ENCODE assay signal across 10 cellular contexts in genomic region chr7:83921798-83922607, GRCh38.
DNase-seq lines count a peak whose midpoint lies in the region; ATAC-seq, FAIRE-seq and TF ChIP-seq lines count a peak whose summit lies in the region.
"Had no signal": no experiment of that assay in that cellular context is flagged by ENCODE, and none has a peak within 500 bp of the region (broad histone marks: within the 10 kb centered on the region; RNA-seq: fewer than 3 reads in every experiment).

No MANE protein-coding gene starts in this region.

- TF ChIP-seq CTCF in epithelial cell of esophagus (IDR thresholded peaks at IDR 0.05; ENCODE audit: insufficient read depth, low read depth, low read length, missing control alignments) (no peak), coronary artery (IDR thresholded peaks at IDR 0.05) (no peak), gastrocnemius medialis (IDR thresholded peaks at IDR 0.05 in 4 of 5, conservative IDR thresholded peaks at IDR 0.05 in 1 of 5) (no peak)

- H3K4me3 ChIP-seq in epithelial cell of esophagus (ENCODE audit: low read length) (no peak overlapping the region), coronary artery (no peak overlapping the region), gastrocnemius medialis (no peak overlapping the region)
- H3K4me3 ChIP-seq: left lung, ovary had no signal

- TF ChIP-seq POLR2A in H54 (IDR thresholded peaks at IDR 0.05; ENCODE audit: low read depth, low read length) (no peak), gastrocnemius medialis (IDR thresholded peaks at IDR 0.05) (no peak)

- FAIRE-seq in H54 (lab: Jason Lieb, UNC): peak; percentile 30

- no peak for DNase-seq in H54 (ENCODE audit: insufficient read length, low spot score)
- peak; percentile 79 for DNase-seq in NCI-H446 treated with DMSO at 0.1 percent for 48 hours (lab: John Stamatoyannopoulos, UW)
- DNase-seq in epithelial cell of esophagus (ENCODE audit: low read depth): peak; percentile 34
- peak; percentile 66 for DNase-seq in stromal cell of bone marrow (ENCODE audit: low read depth)
- DNase-seq in NCI-H774 (lab: John Stamatoyannopoulos, UW): no peak
- DNase-seq in coronary artery (ENCODE audit: low spot score): no peak
- no peak for DNase-seq in gastrocnemius medialis
- DNase-seq: left lung; NK-92 treated with Interleukin-12 subunit alpha and Interleukin-12 subunit beta, amount 100 ng/mL, for 24 hours; ovary had no signal

- H3K9me3 ChIP-seq in gastrocnemius medialis: no peaks in the 10 kb centered on the region
- H3K9me3 ChIP-seq: left lung, ovary had no signal

- no peaks in the 10 kb centered on the region for H3K36me3 ChIP-seq in gastrocnemius medialis
- H3K36me3 ChIP-seq: left lung, ovary had no signal

- intact Hi-C loops in gastrocnemius medialis (cut with DNase I; ENCODE audit: low total_unique reads): no loop called here

- no peaks in the 10 kb centered on the region for H3K4me1 ChIP-seq in gastrocnemius medialis
- H3K4me1 ChIP-seq: left lung had no signal

- H3K27ac ChIP-seq in coronary artery (no peak overlapping the region), gastrocnemius medialis (no peak overlapping the region)
- H3K27ac ChIP-seq: left lung, ovary had no signal

- in situ Hi-C loops in gastrocnemius medialis (cut with MboI; ENCODE audit: low sequenced_read_pairs in 4 of 4): no loop called here

- H3K27me3 ChIP-seq in gastrocnemius medialis: no peaks in the 10 kb centered on the region
- H3K27me3 ChIP-seq: left lung, ovary had no signal

- no peak for ATAC-seq in gastrocnemius medialis
- ATAC-seq: left lung had no signal

Comparison
In these comparisons a context has a peak if more than half of its experiments do, and no peak if none do; other contexts are left out.
1. DNase-seq: peak in NCI-H446 treated with DMSO at 0.1 percent for 48 hours (single experiment), epithelial cell of esophagus (single experiment) and stromal cell of bone marrow (single experiment); none in H54 (single experiment), NCI-H774 (single experiment), coronary artery (single experiment) and gastrocnemius medialis (0 of 2).